Comparison of ENCODE assay signal across 19 cellular contexts in genomic region chr20:19265646-19266374, GRCh38. TPM values are rescaled to one million over a fixed set of nuclear protein-coding genes. Genes with fewer than 3 reads are reported as not detected.
DNase-seq lines count a peak whose midpoint lies in the region; ATAC-seq lines count a peak whose summit lies in the region.
"Had no signal": no experiment of that assay in that cellular context is flagged by ENCODE, and none has a peak within 500 bp of the region (broad histone marks: within the 10 kb centered on the region; RNA-seq: fewer than 3 reads in every experiment).

No MANE protein-coding gene starts in this region.

- peak; percentile 34 for DNase-seq in DMS79 treated with DMSO at 0.1 percent for 48 hours (lab: John Stamatoyannopoulos, UW)
- no peak for DNase-seq in DMS79 (lab: John Stamatoyannopoulos, UW)
- peak; percentile 92 for DNase-seq in H7
- DNase-seq in RPMI7951 (ENCODE audit: low read depth), result peak; percentile 73
- no peak for DNase-seq in left colon
- no peak for DNase-seq in hippocampal formation (lab: John Stamatoyannopoulos, UW)
- DNase-seq in T-helper 1 cell, result no peak
- DNase-seq: activated T-cell treated with anti-CD3 and anti-CD28 coated beads for 4 hours; effector memory CD8-positive, alpha-beta T cell; GOT3; IMR-90; mesenchymal stem cell; NCI-H1417 treated with DMSO at 0.1 percent for 48 hours; NCI-H69; right cardiac atrium; stimulated activated CD4-positive, alpha-beta T cell treated with anti-CD3 and anti-CD28 coated beads, Interleukin-2, amount 100 ng/mL, for 24 hours had no signal

- ATAC-seq in left colon (peak; percentile 50), GM21447 (IDR thresholded peaks at IDR 0.05; ENCODE audit: unreplicated experiment) (no peak)
- ATAC-seq: effector memory CD8-positive, alpha-beta T cell; right cardiac atrium had no signal

- intact Hi-C loops in left colon (cut with DNase I, micrococcal nuclease), result no loop called here

- no peaks in the 10 kb centered on the region for H3K27me3 ChIP-seq in H7 (ENCODE audit: control insufficient read depth, insufficient read depth, low read length)

- no peaks in the 10 kb centered on the region for H3K36me3 ChIP-seq in H7 (replicated peaks; ENCODE audit: control insufficient read depth, insufficient read depth, low read length)
- H3K36me3 ChIP-seq: thoracic aorta had no signal

- H3K4me3 ChIP-seq in H7 (ENCODE audit: insufficient read depth, low read depth, low read length), result no peak overlapping the region
- H3K4me3 ChIP-seq: thoracic aorta had no signal

RNA-seq across cellular contexts. Expression of gene SLC24A3, which starts 53.4 kb away (rescaled TPM):
- total RNA-seq in H7 (2014; rRNA removed; shearing (Covaris generic)), result 0.44 and 0.48 TPM in 2 replicates
- 9.0 and 9.6 TPM in 2 replicates for total RNA-seq in RPMI7951 (2014; rRNA removed; shearing (Covaris generic))
- total RNA-seq in left colon, result 1 to 10 TPM; 3.2 to 6.9 TPM
- total RNA-seq: A172, IMR-90 had no signal

Comparison
In these comparisons a context has a peak if more than half of its experiments do, and no peak if none do; other contexts are left out.
1. DNase-seq: peak in DMS79 treated with DMSO at 0.1 percent for 48 hours (single experiment), H7 (single experiment) and RPMI7951 (single experiment); none in DMS79 (single experiment), left colon (0 of 2), hippocampal formation (0 of 2) and T-helper 1 cell (0 of 5).